In the genomic region with DNA sequence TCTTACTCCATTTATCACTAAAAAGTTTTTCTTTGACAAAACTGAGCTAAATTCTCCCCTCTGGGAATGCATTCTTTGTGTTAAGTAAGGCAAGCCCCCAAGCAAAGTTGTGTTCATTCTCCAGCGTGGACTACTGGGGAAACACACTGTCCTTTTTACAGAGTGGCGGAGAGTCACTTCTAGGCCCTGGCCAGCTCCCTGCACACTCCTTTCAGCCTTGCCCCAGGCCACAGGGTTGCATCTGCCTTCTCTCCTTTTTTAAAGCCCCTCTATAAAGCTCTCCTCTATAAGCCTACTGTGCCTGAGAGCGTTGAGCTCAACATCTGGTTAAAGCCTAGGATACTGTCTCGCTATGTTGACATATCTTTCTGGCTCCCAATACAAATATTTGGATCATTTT, we compare ENCODE assay signal across 17 cellular contexts.
DNase-seq lines count a peak whose midpoint lies in the region; ATAC-seq, FAIRE-seq and TF ChIP-seq lines count a peak whose summit lies in the region.
"Had no signal": no experiment of that assay in that cellular context is flagged by ENCODE, and none has a peak within 500 bp of the region (broad histone marks: within the 10 kb centered on the region; RNA-seq: fewer than 3 reads in every experiment).

No MANE protein-coding gene starts in this region.

- no peak overlapping the region for H2BK12ac ChIP-seq in H1 (ENCODE audit: low read depth, low read length)

- H3K27me3 ChIP-seq in HepG2 (ENCODE audit: control insufficient read depth in 1 of 2, insufficient read depth in 2 of 2, low read length in 2 of 2) (no peaks in the 10 kb centered on the region), right lobe of liver (no peaks in the 10 kb centered on the region), H1 (replicated peaks in 1 of 4; ENCODE audit: control insufficient read depth in 3 of 4, extremely low read depth in 1 of 4, insufficient read depth in 3 of 4, low read length in 3 of 4) (peaks cover 0 to 1% (median 0%) of the 10 kb centered on the region in 4 experiments; a peak in 1 of 7 replicates)
- H3K27me3 ChIP-seq: BLaER1 had no signal

- H4K8ac ChIP-seq in H1 (ENCODE audit: extremely low read depth, insufficient read depth, low read length) = no peak overlapping the region

- no peaks in the 10 kb centered on the region for H4K20me1 ChIP-seq in HepG2 (ENCODE audit: insufficient read depth, low read length)
- H4K20me1 ChIP-seq in H1 (replicated peaks in 1 of 2; ENCODE audit: control insufficient read depth in 1 of 2, insufficient read depth in 2 of 2, low read length in 2 of 2) = no peaks in the 10 kb centered on the region
- H4K20me1 ChIP-seq: BLaER1 had no signal

- intact Hi-C loops in HepG2 (cut with micrococcal nuclease; ENCODE audit: unreplicated experiment) = no loop called here
- intact Hi-C loops in right lobe of liver (cut with DNase I) = no loop called here

- TF ChIP-seq RAD21 in HepG2 (CRISPR knock-in tag; IDR thresholded peaks at IDR 0.05) = no peak
- no peak for TF ChIP-seq RAD21 in H1 (IDR thresholded peaks at IDR 0.05 in 1 of 2, conservative IDR thresholded peaks at IDR 0.05 in 1 of 2; ENCODE audit: low read depth in 2 of 2, low read length in 2 of 2)

- no peak for DNase-seq in HepG2 (ENCODE audit: low spot score)
- no peak for DNase-seq in right lobe of liver
- DNase-seq in H1 (ENCODE audit: low read depth in 1 of 2, low spot score in 2 of 2) = no peak
- DNase-seq in mesothelial cell of epicardium (ENCODE audit: low spot score in 2 of 2, unreplicated experiment in 2 of 2) = no peak
- no peak for DNase-seq in stimulated activated effector memory CD8-positive, alpha-beta T cell treated with anti-CD3 and anti-CD28 coated beads, Interleukin-12 subunit alpha, Interleukin-12 subunit beta, amount 100 ng/mL, for 72 hours (ENCODE audit: low spot score in 2 of 2)
- DNase-seq in HTR-8/SVneo (ENCODE audit: insufficient read length, low spot score) = no peak
- DNase-seq: 8988T; AML-193; CD4-positive, CD25-positive, alpha-beta regulatory T cell; DMS53; GM23248; IMR-90 had no signal

- H3K9ac ChIP-seq in HepG2 (ENCODE audit: insufficient read depth, low read depth, low read length) (no peak overlapping the region), H1 (replicated peaks in 1 of 4; ENCODE audit: extremely low read depth in 1 of 4, low read depth in 3 of 4, low read length in 3 of 4) (no peak overlapping the region)
- H3K9ac ChIP-seq: BLaER1, GM23248 had no signal

- H2AK5ac ChIP-seq in H1 (ENCODE audit: low read depth, low read length) = no peak overlapping the region

- no peak for TF ChIP-seq EP300 in HepG2 (IDR thresholded peaks at IDR 0.05; ENCODE audit: low read depth in 2 of 2, low read length in 2 of 2)
- TF ChIP-seq EP300 in HepG2 (CRISPR knock-in tag; IDR thresholded peaks at IDR 0.05; ENCODE audit: borderline replicate concordance) = no peak
- TF ChIP-seq EP300 in H1 (IDR thresholded peaks at IDR 0.05; ENCODE audit: borderline replicate concordance in 1 of 2, low read depth in 2 of 2, low read length in 2 of 2) = no peak

- H2AFZ ChIP-seq in HepG2 (ENCODE audit: low read length) = no peak overlapping the region
- H2AFZ ChIP-seq in H1 (ENCODE audit: low read length) = 0 out of 2 replicates have a peak overlapping the region, but pooled peaks have one; percentile 43
- H2AFZ ChIP-seq: GM23248 had no signal

- no peak overlapping the region for H3K4me3 Mint-ChIP-seq in mesothelial cell of epicardium
- no peak overlapping the region for H3K4me3 Mint-ChIP-seq in stimulated activated effector memory CD8-positive, alpha-beta T cell treated with anti-CD3 and anti-CD28 coated beads, Interleukin-12 subunit alpha, Interleukin-12 subunit beta, amount 100 ng/mL, for 72 hours
- H3K4me3 Mint-ChIP-seq: CD4-positive, CD25-positive, alpha-beta regulatory T cell had no signal

- H3K36me3 Mint-ChIP-seq in mesothelial cell of epicardium = peaks cover 3% of the 10 kb centered on the region
- no peaks in the 10 kb centered on the region for H3K36me3 Mint-ChIP-seq in stimulated activated effector memory CD8-positive, alpha-beta T cell treated with anti-CD3 and anti-CD28 coated beads, Interleukin-12 subunit alpha, Interleukin-12 subunit beta, amount 100 ng/mL, for 72 hours
- H3K36me3 Mint-ChIP-seq: CD4-positive, CD25-positive, alpha-beta regulatory T cell had no signal

- H3K4me3 ChIP-seq in HepG2 (replicated peaks in 1 of 3; ENCODE audit: insufficient read depth in 1 of 3, low read depth in 2 of 3, low read length in 3 of 3) = no peak overlapping the region
- H3K4me3 ChIP-seq in right lobe of liver = no peak overlapping the region
- no peak overlapping the region for H3K4me3 ChIP-seq in H1 (ENCODE audit: extremely low read depth in 1 of 4, insufficient read depth in 2 of 4, low read depth in 3 of 4, low read length in 4 of 4)
- H3K4me3 ChIP-seq: BLaER1, GM23248, HAP-1 had no signal

- H3K9me3 ChIP-seq in HepG2 (ENCODE audit: low read length) (peaks cover 13% of the 10 kb centered on the region), right lobe of liver (peaks cover 0 to 2% (median 0%) of the 10 kb centered on the region in 4 donors), H1 (ENCODE audit: insufficient read depth in 2 of 2, low read depth in 1 of 2, low read length in 1 of 2) (peaks cover 3 to 5% of the 10 kb centered on the region in 2 experiments)
- H3K9me3 ChIP-seq: HAP-1 had no signal

- H3K27ac Mint-ChIP-seq in mesothelial cell of epicardium = peak overlapping the region; percentile 18
- no peak overlapping the region for H3K27ac Mint-ChIP-seq in stimulated activated effector memory CD8-positive, alpha-beta T cell treated with anti-CD3 and anti-CD28 coated beads, Interleukin-12 subunit alpha, Interleukin-12 subunit beta, amount 100 ng/mL, for 72 hours
- H3K27ac Mint-ChIP-seq: CD4-positive, CD25-positive, alpha-beta regulatory T cell had no signal

- POLR2A ChIA-PET in HepG2 (lab: Yijun Ruan, JAX) (no interaction called here), H1 (lab: Charles Lee; ENCODE audit: partially characterized antibody) (interaction anchor here (0.9 kb wide), 1 partner anchor 25 kb away, joined by 3 read pairs; no protein-coding TSS in a partner anchor)

- no peak for TF ChIP-seq POLR2A in HepG2 (IDR thresholded peaks at IDR 0.05; ENCODE audit: insufficient read depth in 1 of 2, low read depth in 2 of 2, low read length in 2 of 2)
- TF ChIP-seq POLR2A in right lobe of liver (IDR thresholded peaks at IDR 0.05) = no peak
- no peak for TF ChIP-seq POLR2A in H1 (IDR thresholded peaks at IDR 0.05; ENCODE audit: control extremely low read depth in 1 of 2, low read depth in 2 of 2, low read length in 2 of 2)

- H3K79me2 ChIP-seq in HepG2 (ENCODE audit: insufficient read depth, low read length) (no peaks in the 10 kb centered on the region), H1 (ENCODE audit: control insufficient read depth in 1 of 2, insufficient read depth in 2 of 2, low read length in 2 of 2) (no peaks in the 10 kb centered on the region)

- H2BK15ac ChIP-seq in H1 (ENCODE audit: low read length) = no peak overlapping the region

- no TSS peak for BruUV-seq in HepG2 (replicated peaks; lab: Mats Ljungman, UMichigan)

- WGBS in HepG2 (ENCODE audit: low lambda C conversion rate) = 52% methylated on average over 4 of the region's 4 CpGs
- WGBS in right lobe of liver (ENCODE audit: insufficient coverage, low coverage, low lambda C conversion rate, missing lambda C conversion rate) = 74% methylated on average over 4 of the region's 4 CpGs
- 84% methylated on average over 4 of the region's 4 CpGs; no CpG with 5 or more reads in 1 of the 2 experiments for WGBS in H1 (ENCODE audit: extremely low coverage in 1 of 2, insufficient coverage in 1 of 2, insufficient read length in 1 of 2, insufficient replicate concordance in 2 of 2, low coverage in 1 of 2, low lambda C conversion rate in 2 of 2, missing lambda C conversion rate in 1 of 2), 2 experiments

- in situ Hi-C loops in HepG2 (cut with HindIII; ENCODE audit: extremely low pct_ligation_motif_present, low pct_unique_long_range_greater_than_20kb) = no loop called here

- CTCF ChIA-PET in HepG2 (lab: Yijun Ruan, JAX; ENCODE audit: low intra/inter-chr PET ratio, low total read pairs) (no interaction called here), H1 (lab: Charles Lee; ENCODE audit: partially characterized antibody) (interaction anchor here (1.9 kb wide), 1 partner anchor 806 kb away, joined by 7 read pairs; no protein-coding TSS in a partner anchor)

- H2BK20ac ChIP-seq in H1 (ENCODE audit: low read length) = no peak overlapping the region

- peaks cover 8% of the 10 kb centered on the region for H3K9me3 Mint-ChIP-seq in mesothelial cell of epicardium
- H3K9me3 Mint-ChIP-seq in stimulated activated effector memory CD8-positive, alpha-beta T cell treated with anti-CD3 and anti-CD28 coated beads, Interleukin-12 subunit alpha, Interleukin-12 subunit beta, amount 100 ng/mL, for 72 hours = peaks cover 6% of the 10 kb centered on the region

- H3K23ac ChIP-seq in H1 (ENCODE audit: insufficient read length) = no peak overlapping the region

- H3K4me2 ChIP-seq in HepG2 (ENCODE audit: low read depth, low read length) (peak overlapping the region; percentile 13; the same call in 1 of the 2 replicates), H1 (ENCODE audit: insufficient read depth in 1 of 2, low read depth in 2 of 2, low read length in 2 of 2) (no peak overlapping the region)
- H3K4me2 ChIP-seq: BLaER1 had no signal

- H4K5ac ChIP-seq in H1 (ENCODE audit: insufficient read length, low read depth, low read length) = no peak overlapping the region

- FAIRE-seq in HepG2 (lab: Jason Lieb, UNC) = no peak
- no peak for FAIRE-seq in H1 (lab: Jason Lieb, UNC)
- no peak for FAIRE-seq in HTR-8/SVneo (lab: Jason Lieb, UNC)

- H3K4me1 Mint-ChIP-seq in mesothelial cell of epicardium = peaks cover 13% of the 10 kb centered on the region
- no peaks in the 10 kb centered on the region for H3K4me1 Mint-ChIP-seq in stimulated activated effector memory CD8-positive, alpha-beta T cell treated with anti-CD3 and anti-CD28 coated beads, Interleukin-12 subunit alpha, Interleukin-12 subunit beta, amount 100 ng/mL, for 72 hours
- H3K4me1 Mint-ChIP-seq: CD4-positive, CD25-positive, alpha-beta regulatory T cell had no signal

- ATAC-seq in HepG2 (no peak), right lobe of liver (no peak), HG02763 (IDR thresholded peaks at IDR 0.05; ENCODE audit: unreplicated experiment) (no peak), HG03139 (IDR thresholded peaks at IDR 0.05; ENCODE audit: unreplicated experiment) (no peak)
- no peak for ATAC-seq in stimulated activated effector memory CD8-positive, alpha-beta T cell treated with anti-CD3 and anti-CD28 coated beads, Interleukin-12 subunit alpha, Interleukin-12 subunit beta, amount 100 ng/mL, for 72 hours

- H2BK5ac ChIP-seq in H1 (ENCODE audit: low read depth, low read length) = no peak overlapping the region

- H3K4me1 ChIP-seq in HepG2 (ENCODE audit: insufficient read depth, low read length) (no peaks in the 10 kb centered on the region), right lobe of liver (no peaks in the 10 kb centered on the region), H1 (replicated peaks in 1 of 4; ENCODE audit: control insufficient read depth in 3 of 4, insufficient read depth in 4 of 4, low read length in 3 of 4) (no peaks in the 10 kb centered on the region)
- H3K4me1 ChIP-seq: BLaER1, HAP-1 had no signal

- H3K27ac ChIP-seq in HepG2 (ENCODE audit: extremely low read length, insufficient read depth, low read length) (no peak overlapping the region), right lobe of liver (no peak overlapping the region), H1 (ENCODE audit: low read depth, low read length) (no peak overlapping the region)
- H3K27ac ChIP-seq: BLaER1, GM23248, HL-60 had no signal

- no peaks in the 10 kb centered on the region for H3K79me1 ChIP-seq in H1 (ENCODE audit: low read depth, low read length)

- no peak overlapping the region for H3K14ac ChIP-seq in H1 (ENCODE audit: insufficient read length)

- H3K36me3 ChIP-seq in HepG2 (replicated peaks in 1 of 2; ENCODE audit: control insufficient read depth in 1 of 2, insufficient read depth in 2 of 2, low read length in 2 of 2) = no peaks in the 10 kb centered on the region
- no peaks in the 10 kb centered on the region for H3K36me3 ChIP-seq in right lobe of liver
- no peaks in the 10 kb centered on the region for H3K36me3 ChIP-seq in H1 (ENCODE audit: control insufficient read depth in 2 of 4, insufficient read depth in 4 of 4, low read length in 3 of 4)
- H3K36me3 ChIP-seq: BLaER1, HAP-1 had no signal

- H3K18ac ChIP-seq in H1 (ENCODE audit: extremely low read depth, low read length) = no peak overlapping the region

- no peaks in the 10 kb centered on the region for H3K27me3 Mint-ChIP-seq in mesothelial cell of epicardium (ENCODE audit: low read depth)
- H3K27me3 Mint-ChIP-seq: CD4-positive, CD25-positive, alpha-beta regulatory T cell had no signal

- H2BK120ac ChIP-seq in H1 (replicated peaks; ENCODE audit: low read depth, low read length) = no peak overlapping the region

- no peak overlapping the region for H3K56ac ChIP-seq in H1 (replicated peaks; ENCODE audit: insufficient read length, low read depth, low read length)

- H3K23me2 ChIP-seq in H1 (ENCODE audit: low read depth, low read length) = no peaks in the 10 kb centered on the region

- TF ChIP-seq CTCF in HepG2 (CRISPR knock-in tag; IDR thresholded peaks at IDR 0.05) (no peak), right lobe of liver (IDR thresholded peaks at IDR 0.05) (no peak), H1 (IDR thresholded peaks at IDR 0.05; ENCODE audit: control extremely low read depth in 1 of 3, insufficient read depth in 1 of 3, low read depth in 1 of 3, low read length in 3 of 3) (no peak), mesothelial cell of epicardium (IDR thresholded peaks at IDR 0.05; ENCODE audit: unreplicated experiment) (no peak)

- no peak overlapping the region for H4K91ac ChIP-seq in H1 (replicated peaks; ENCODE audit: insufficient read length, low read length)

- no peak overlapping the region for H3K4ac ChIP-seq in H1 (replicated peaks; ENCODE audit: insufficient read length, low read depth, low read length)
